1 cellular context compared by ENCODE assay signal in the genomic region with DNA sequence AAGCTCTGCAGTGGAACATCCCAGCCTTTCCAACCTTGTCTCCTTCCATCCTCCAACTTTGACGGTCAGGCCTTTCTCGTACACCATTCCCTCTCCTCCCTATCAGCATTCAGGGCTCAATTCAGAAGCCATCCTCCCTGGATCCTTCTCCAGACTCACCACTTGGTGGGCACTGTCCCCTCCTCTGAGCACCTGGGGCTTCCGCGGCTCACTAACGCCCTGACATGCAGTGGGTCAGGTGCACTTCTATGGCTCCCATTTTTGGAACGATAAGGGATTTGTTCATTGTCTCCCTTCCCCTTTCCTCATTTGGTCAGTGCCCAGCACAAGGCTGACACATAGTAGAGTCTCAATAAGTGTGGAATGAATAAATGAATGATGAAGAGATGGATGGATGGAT.
TF ChIP-seq lines count a peak whose summit lies in the region.

No MANE protein-coding gene starts in this region.

TF ChIP-seq in WTC11, 78 proteins besides CTCF, POLR2A, EP300 and RAD21 (continued from another document):
- TF ChIP-seq, protein P1, sequence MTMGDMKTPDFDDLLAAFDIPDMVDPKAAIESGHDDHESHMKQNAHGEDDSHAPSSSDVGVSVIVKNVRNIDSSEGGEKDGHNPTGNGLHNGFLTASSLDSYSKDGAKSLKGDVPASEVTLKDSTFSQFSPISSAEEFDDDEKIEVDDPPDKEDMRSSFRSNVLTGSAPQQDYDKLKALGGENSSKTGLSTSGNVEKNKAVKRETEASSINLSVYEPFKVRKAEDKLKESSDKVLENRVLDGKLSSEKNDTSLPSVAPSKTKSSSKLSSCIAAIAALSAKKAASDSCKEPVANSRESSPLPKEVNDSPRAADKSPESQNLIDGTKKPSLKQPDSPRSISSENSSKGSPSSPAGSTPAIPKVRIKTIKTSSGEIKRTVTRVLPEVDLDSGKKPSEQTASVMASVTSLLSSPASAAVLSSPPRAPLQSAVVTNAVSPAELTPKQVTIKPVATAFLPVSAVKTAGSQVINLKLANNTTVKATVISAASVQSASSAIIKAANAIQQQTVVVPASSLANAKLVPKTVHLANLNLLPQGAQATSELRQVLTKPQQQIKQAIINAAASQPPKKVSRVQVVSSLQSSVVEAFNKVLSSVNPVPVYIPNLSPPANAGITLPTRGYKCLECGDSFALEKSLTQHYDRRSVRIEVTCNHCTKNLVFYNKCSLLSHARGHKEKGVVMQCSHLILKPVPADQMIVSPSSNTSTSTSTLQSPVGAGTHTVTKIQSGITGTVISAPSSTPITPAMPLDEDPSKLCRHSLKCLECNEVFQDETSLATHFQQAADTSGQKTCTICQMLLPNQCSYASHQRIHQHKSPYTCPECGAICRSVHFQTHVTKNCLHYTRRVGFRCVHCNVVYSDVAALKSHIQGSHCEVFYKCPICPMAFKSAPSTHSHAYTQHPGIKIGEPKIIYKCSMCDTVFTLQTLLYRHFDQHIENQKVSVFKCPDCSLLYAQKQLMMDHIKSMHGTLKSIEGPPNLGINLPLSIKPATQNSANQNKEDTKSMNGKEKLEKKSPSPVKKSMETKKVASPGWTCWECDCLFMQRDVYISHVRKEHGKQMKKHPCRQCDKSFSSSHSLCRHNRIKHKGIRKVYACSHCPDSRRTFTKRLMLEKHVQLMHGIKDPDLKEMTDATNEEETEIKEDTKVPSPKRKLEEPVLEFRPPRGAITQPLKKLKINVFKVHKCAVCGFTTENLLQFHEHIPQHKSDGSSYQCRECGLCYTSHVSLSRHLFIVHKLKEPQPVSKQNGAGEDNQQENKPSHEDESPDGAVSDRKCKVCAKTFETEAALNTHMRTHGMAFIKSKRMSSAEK (CRISPR knock-in tag; IDR thresholded peaks at IDR 0.05; ENCODE audit: borderline replicate concordance), result no peak
- TF ChIP-seq FOXJ3 (CRISPR knock-in tag; IDR thresholded peaks at IDR 0.05; ENCODE audit: borderline replicate concordance), result no peak
TF ChIP-seq in WTC11: peak in this region for 0.
